Comparison of ENCODE assay signal across 22 cellular contexts in genomic region chr13:23714672-23715071, GRCh38.
"Had no signal": no experiment of that assay in that cellular context is flagged by ENCODE, and none has a peak within 500 bp of the region (broad histone marks: within the 10 kb centered on the region; RNA-seq: fewer than 3 reads in every experiment).

No MANE protein-coding gene starts in this region.

- H3K27me3 ChIP-seq: esophagus squamous epithelium, neutrophil, right atrium auricular region, sigmoid colon, spleen, testis, tibial artery had no signal

- ATAC-seq: left ventricle myocardium superior; natural killer cell; stimulated activated memory B cell treated with anti-CD40 and anti-IgM and Interleukin-4, amounts not matched to agents 10 μg/mL and 1 μg/mL and 100 μg/mL, for 72 hours; stimulated activated naive CD8-positive, alpha-beta T cell treated with anti-CD3 and anti-CD28 coated beads, Interleukin-15, Interleukin-2, amounts not matched to agents 100 U/mL and 50 U/mL, for 24 hours had no signal

- DNase-seq: dermis blood vessel endothelial cell; effector memory CD4-positive, alpha-beta T cell; esophagus squamous epithelium; foreskin melanocyte; hypothalamus; left ventricle myocardium superior; lower lobe of right lung; natural killer cell; sigmoid colon; spleen; stimulated activated CD4-positive, alpha-beta T cell treated with anti-CD3 and anti-CD28 coated beads, Interleukin-4, amount 100 ng/mL, for 4 hours; stimulated activated naive CD8-positive, alpha-beta T cell treated with anti-CD3 and anti-CD28 coated beads, Interleukin-15, Interleukin-2, amounts not matched to agents 100 U/mL and 50 U/mL, for 24 hours; substantia nigra; testis; tibial artery had no signal

- H2AFZ ChIP-seq: parathyroid adenoma had no signal

- H3K4me1 ChIP-seq: lower lobe of right lung, parathyroid adenoma, sigmoid colon, spleen, testis, tibial artery had no signal

- H3K9ac ChIP-seq: parathyroid adenoma had no signal

- H3K36me3 ChIP-seq: esophagus squamous epithelium, lower lobe of right lung, neutrophil, right atrium auricular region, sigmoid colon, spleen, tibial artery had no signal

- FAIRE-seq: endothelial cell of umbilical vein, keratinocyte had no signal

- H3K27ac ChIP-seq: coronary artery, esophagus squamous epithelium, lower lobe of right lung, neutrophil, parathyroid adenoma, right atrium auricular region, sigmoid colon, spleen, testis, tibial artery had no signal

- H3K9me3 ChIP-seq: esophagus squamous epithelium, lower lobe of right lung, neutrophil, right atrium auricular region, sigmoid colon, testis had no signal

- H3K4me3 ChIP-seq: coronary artery, esophagus squamous epithelium, lower lobe of right lung, right atrium auricular region, sigmoid colon, spleen, testis, tibial artery had no signal

- H3K79me2 ChIP-seq: parathyroid adenoma had no signal
